ENCODE assay signal across 28 cellular contexts in genomic region chr1:187836557-187836956, GRCh38.
"Had no signal": no experiment of that assay in that cellular context is flagged by ENCODE, and none has a peak within 500 bp of the region (broad histone marks: within the 10 kb centered on the region; RNA-seq: fewer than 3 reads in every experiment).

No MANE protein-coding gene starts in this region.

- H3K36me3 ChIP-seq: ovary, right lobe of liver, sigmoid colon, stomach, thoracic aorta, thyroid gland, tibial nerve, upper lobe of right lung, uterus had no signal

- H3K9ac ChIP-seq: parathyroid adenoma had no signal

- H3K4me1 Mint-ChIP-seq: naive thymus-derived CD8-positive, alpha-beta T cell; nephron progenitor cell; stimulated activated effector memory CD8-positive, alpha-beta T cell treated with anti-CD3 and anti-CD28 coated beads, Interleukin-12 subunit alpha, Interleukin-12 subunit beta, amount 100 ng/mL, for 72 hours; stimulated activated naive B cell treated with anti-CD40 and anti-IgM and Interleukin-4, amounts not matched to agents 10 μg/mL and 1 μg/mL and 100 μg/mL, for 72 hours had no signal

- ATAC-seq: naive thymus-derived CD8-positive, alpha-beta T cell; natural killer cell treated with Interleukin-12 subunit alpha and Interleukin-12 subunit beta and Interleukin-15 and Interleukin-18, amount 100 ng/mL, for 72 hours; psoas muscle; right cardiac atrium; right lobe of liver; stimulated activated effector memory CD8-positive, alpha-beta T cell treated with anti-CD3 and anti-CD28 coated beads, Interleukin-12 subunit alpha, Interleukin-12 subunit beta, amount 100 ng/mL, for 72 hours; stimulated activated naive B cell treated with anti-CD40 and anti-IgM and Interleukin-4, amounts not matched to agents 10 μg/mL and 1 μg/mL and 100 μg/mL, for 72 hours; upper lobe of right lung had no signal

- H3K27me3 Mint-ChIP-seq: naive thymus-derived CD8-positive, alpha-beta T cell; natural killer cell treated with Interleukin-12 subunit alpha and Interleukin-12 subunit beta and Interleukin-15 and Interleukin-18, amount 100 ng/mL, for 72 hours; progenitor cell of endocrine pancreas; stimulated activated naive B cell treated with anti-CD40 and anti-IgM and Interleukin-4, amounts not matched to agents 10 μg/mL and 1 μg/mL and 100 μg/mL, for 72 hours; stimulated activated naive CD8-positive, alpha-beta T cell treated with anti-CD3 and anti-CD28 coated beads, Interleukin-15, Interleukin-2, amounts not matched to agents 100 ng/mL and 50 ng/mL, for 24 hours; type B pancreatic cell had no signal

- H3K27ac Mint-ChIP-seq: naive thymus-derived CD8-positive, alpha-beta T cell; natural killer cell treated with Interleukin-12 subunit alpha and Interleukin-12 subunit beta and Interleukin-15 and Interleukin-18, amount 100 ng/mL, for 72 hours; nephron progenitor cell; progenitor cell of endocrine pancreas; stimulated activated effector memory CD8-positive, alpha-beta T cell treated with anti-CD3 and anti-CD28 coated beads, Interleukin-12 subunit alpha, Interleukin-12 subunit beta, amount 100 ng/mL, for 72 hours; stimulated activated naive B cell treated with anti-CD40 and anti-IgM and Interleukin-4, amounts not matched to agents 10 μg/mL and 1 μg/mL and 100 μg/mL, for 72 hours; stimulated activated naive CD8-positive, alpha-beta T cell treated with anti-CD3 and anti-CD28 coated beads, Interleukin-15, Interleukin-2, amounts not matched to agents 100 ng/mL and 50 ng/mL, for 24 hours; type B pancreatic cell had no signal

- H3K4me1 ChIP-seq: parathyroid adenoma, psoas muscle, sigmoid colon, stomach, thyroid gland, upper lobe of right lung, uterus had no signal

- H3K27ac ChIP-seq: ovary, parathyroid adenoma, psoas muscle, right lobe of liver, sigmoid colon, stomach, thoracic aorta, thyroid gland, tibial nerve, upper lobe of right lung, uterus had no signal

- H3K4me3 Mint-ChIP-seq: naive thymus-derived CD8-positive, alpha-beta T cell; natural killer cell treated with Interleukin-12 subunit alpha and Interleukin-12 subunit beta and Interleukin-15 and Interleukin-18, amount 100 ng/mL, for 72 hours; nephron progenitor cell; neural crest cell; stimulated activated effector memory CD8-positive, alpha-beta T cell treated with anti-CD3 and anti-CD28 coated beads, Interleukin-12 subunit alpha, Interleukin-12 subunit beta, amount 100 ng/mL, for 72 hours; stimulated activated naive B cell treated with anti-CD40 and anti-IgM and Interleukin-4, amounts not matched to agents 10 μg/mL and 1 μg/mL and 100 μg/mL, for 72 hours; stimulated activated naive CD8-positive, alpha-beta T cell treated with anti-CD3 and anti-CD28 coated beads, Interleukin-15, Interleukin-2, amounts not matched to agents 100 ng/mL and 50 ng/mL, for 24 hours; type B pancreatic cell had no signal

- FAIRE-seq: small intestine had no signal

- H3K36me3 Mint-ChIP-seq: stimulated activated effector memory CD8-positive, alpha-beta T cell treated with anti-CD3 and anti-CD28 coated beads, Interleukin-12 subunit alpha, Interleukin-12 subunit beta, amount 100 ng/mL, for 72 hours; stimulated activated naive B cell treated with anti-CD40 and anti-IgM and Interleukin-4, amounts not matched to agents 10 μg/mL and 1 μg/mL and 100 μg/mL, for 72 hours; type B pancreatic cell had no signal

- DNase-seq: naive thymus-derived CD8-positive, alpha-beta T cell; nephron progenitor cell; occipital lobe; ovary; psoas muscle; right cardiac atrium; sigmoid colon; small intestine; stimulated activated CD4-positive, alpha-beta T cell treated with anti-CD3 and anti-CD28 coated beads, Interleukin-15, amount 100 ng/mL, for 24 hours; stimulated activated CD4-positive, alpha-beta T cell treated with anti-CD3 and anti-CD28 coated beads, Interleukin-2, amount 100 ng/mL, for 24 hours; stimulated activated CD4-positive, alpha-beta T cell treated with anti-CD3 and anti-CD28 coated beads, Interleukin-2, amount 100 ng/mL, for 48 hours; stimulated activated CD4-positive, alpha-beta T cell treated with anti-CD3 and anti-CD28 coated beads, Interleukin-4, amount 100 ng/mL, for 24 hours; stimulated activated naive B cell treated with anti-CD40 and anti-IgM and Interleukin-4, amounts not matched to agents 10 μg/mL and 1 μg/mL and 100 μg/mL, for 72 hours; stimulated activated naive CD4-positive, alpha-beta T cell treated with Interleukin-2 at 50 U/mL for 16 hours; stomach; thyroid gland; upper lobe of right lung; uterus had no signal

- H3K9me3 Mint-ChIP-seq: type B pancreatic cell had no signal

- H3K27me3 ChIP-seq: ovary, right lobe of liver, sigmoid colon, stomach, thyroid gland, tibial nerve, upper lobe of right lung, uterus had no signal

- H3K79me2 ChIP-seq: parathyroid adenoma had no signal

- H2AFZ ChIP-seq: parathyroid adenoma had no signal

- H3K4me3 ChIP-seq: ovary, psoas muscle, right lobe of liver, sigmoid colon, stomach, thoracic aorta, thyroid gland, tibial nerve, upper lobe of right lung, uterus had no signal

- H3K9me3 ChIP-seq: ovary, right lobe of liver, sigmoid colon, thoracic aorta, thyroid gland, tibial nerve, upper lobe of right lung, uterus had no signal
